Comparison of ENCODE assay signal across 1 cellular context in the genomic region with DNA sequence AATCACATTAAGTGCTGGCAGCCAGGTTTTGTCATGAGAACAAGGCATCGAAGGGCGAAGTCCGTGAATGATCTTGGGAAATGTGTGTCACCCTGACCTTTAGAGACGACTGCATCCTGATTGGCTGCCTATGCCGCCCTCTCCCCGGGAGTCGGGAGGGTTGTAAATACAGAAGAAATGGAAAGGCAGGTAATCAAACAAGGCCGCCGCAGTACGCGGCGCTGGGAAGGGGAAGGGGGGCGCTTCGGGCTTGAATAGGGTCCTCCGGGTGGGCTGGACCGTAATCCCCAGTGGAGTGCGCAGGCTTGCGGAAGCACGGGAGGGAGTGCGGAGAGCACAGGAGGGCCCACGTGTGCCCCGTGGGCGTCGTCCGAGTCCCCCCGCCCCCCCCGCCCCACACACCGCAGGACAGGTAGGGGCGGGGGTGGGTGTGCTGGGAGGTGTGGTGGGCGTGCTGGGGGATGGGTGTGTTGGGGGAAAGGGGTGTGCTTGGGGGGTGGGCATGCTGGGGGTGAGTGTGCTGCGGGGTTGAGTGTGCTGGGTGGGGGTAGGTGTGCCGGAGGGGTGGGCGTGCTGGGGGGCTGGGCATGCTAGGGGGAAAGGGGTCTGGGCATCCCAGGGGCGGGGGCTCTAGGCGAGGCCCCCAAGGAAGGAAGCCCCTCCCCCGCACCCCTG.
A peak's percentile ranks its signal among the peaks of the same experiment; 100 is the strongest.
TF ChIP-seq lines count a peak whose summit lies in the region.

No MANE protein-coding gene starts in this region.

TF ChIP-seq in Ishikawa, 13 proteins besides CTCF, POLR2A, EP300 and RAD21 (continued from another document):
- TF ChIP-seq, protein P1, sequence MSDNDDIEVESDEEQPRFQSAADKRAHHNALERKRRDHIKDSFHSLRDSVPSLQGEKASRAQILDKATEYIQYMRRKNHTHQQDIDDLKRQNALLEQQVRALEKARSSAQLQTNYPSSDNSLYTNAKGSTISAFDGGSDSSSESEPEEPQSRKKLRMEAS (IDR thresholded peaks at IDR 0.05), result peak; percentile 87
- TF ChIP-seq ZBTB7A (IDR thresholded peaks at IDR 0.05; ENCODE audit: low read depth) (peak; percentile 30; the same call in 1 of the 2 replicates), YY1 (IDR thresholded peaks at IDR 0.05; ENCODE audit: low read depth) (no peak), TAF1 (IDR thresholded peaks at IDR 0.05; ENCODE audit: low read depth) (no peak), CEBPB (IDR thresholded peaks at IDR 0.05) (peak; percentile 26; the same call in 1 of the 2 replicates)
